ENCODE assay signal across 41 cellular contexts in genomic region chr7:128257458-128257857, GRCh38. TPM values are rescaled to one million over a fixed set of nuclear protein-coding genes. Genes with fewer than 3 reads are reported as not detected.
"Had no signal": no experiment of that assay in that cellular context is flagged by ENCODE, and none has a peak within 500 bp of the region (broad histone marks: within the 10 kb centered on the region; RNA-seq: fewer than 3 reads in every experiment).

No MANE protein-coding gene starts in this region.

- H3K27ac Mint-ChIP-seq: activated CD4-positive, alpha-beta memory T cell treated with anti-CD3 and anti-CD28 coated beads, Interleukin-2, amount 10 ng/mL, durations not matched to agents 7 days and 5 days; activated CD8-positive, alpha-beta memory T cell treated with anti-CD3 and anti-CD28 coated beads, Interleukin-2, amount 10 ng/mL, durations not matched to agents 7 days and 5 days; activated naive CD4-positive, alpha-beta T cell treated with anti-CD3 and anti-CD28 coated beads for 36 hours; activated naive CD4-positive, alpha-beta T cell treated with anti-CD3 and anti-CD28 coated beads, Interleukin-2, amount 50 U/mL, for 72 hours; activated T-cell treated with anti-CD3 and anti-CD28 coated beads, Interleukin-2, amount 50 U/mL, for 72 hours; activated T-helper 17 cell treated with anti-CD3 and anti-CD28 coated beads, Interleukin-2, amount 50 U/mL, for 72 hours; brain had no signal

- H3K4me1 ChIP-seq: Peyer's patch had no signal

- H3K4me3 Mint-ChIP-seq: activated CD4-positive, alpha-beta memory T cell treated with anti-CD3 and anti-CD28 coated beads, Interleukin-2, amount 10 ng/mL, durations not matched to agents 7 days and 5 days; activated CD8-positive, alpha-beta memory T cell treated with anti-CD3 and anti-CD28 coated beads, Interleukin-2, amount 10 ng/mL, durations not matched to agents 7 days and 5 days; activated naive CD4-positive, alpha-beta T cell treated with anti-CD3 and anti-CD28 coated beads for 36 hours; activated T-cell treated with anti-CD3 and anti-CD28 coated beads, Interleukin-2, amount 50 U/mL, for 72 hours; activated T-helper 17 cell treated with anti-CD3 and anti-CD28 coated beads, Interleukin-2, amount 50 U/mL, for 72 hours; brain had no signal

- H3K9me3 Mint-ChIP-seq: activated CD4-positive, alpha-beta memory T cell treated with anti-CD3 and anti-CD28 coated beads, Interleukin-2, amount 10 ng/mL, durations not matched to agents 7 days and 5 days; activated naive CD4-positive, alpha-beta T cell treated with anti-CD3 and anti-CD28 coated beads for 36 hours; activated naive CD4-positive, alpha-beta T cell treated with anti-CD3 and anti-CD28 coated beads, Interleukin-2, amount 50 U/mL, for 72 hours; activated T-cell treated with anti-CD3 and anti-CD28 coated beads, Interleukin-2, amount 50 U/mL, for 72 hours; activated T-helper 17 cell treated with anti-CD3 and anti-CD28 coated beads, Interleukin-2, amount 50 U/mL, for 72 hours had no signal

- H3K4me3 ChIP-seq: K562, MG63, Peyer's patch had no signal

- H3K27me3 ChIP-seq: MG63, Peyer's patch had no signal

- ATAC-seq: activated CD8-positive, alpha-beta memory T cell treated with anti-CD3 and anti-CD28 coated beads, Interleukin-2, amount 10 ng/mL, durations not matched to agents 7 days and 5 days; activated naive CD4-positive, alpha-beta T cell treated with anti-CD3 and anti-CD28 coated beads, Interleukin-2, amount 50 U/mL, for 72 hours; activated T-cell treated with anti-CD3 and anti-CD28 coated beads, Interleukin-2, amount 50 U/mL, for 72 hours; activated T-helper 17 cell treated with anti-CD3 and anti-CD28 coated beads, Interleukin-2, amount 50 U/mL, for 72 hours; K562; PC-3; Right ventricle myocardium inferior; SK-N-SH treated with all-trans-retinoic acid at 6 μM for 48 hours had no signal

- H3K36me3 ChIP-seq: MG63, Peyer's patch, WERI-Rb-1 had no signal

- DNase-seq: activated CD4-positive, alpha-beta memory T cell treated with anti-CD3 and anti-CD28 coated beads, Interleukin-2, amount 10 ng/mL, durations not matched to agents 7 days and 5 days; activated CD4-positive, alpha-beta T cell treated with anti-CD3 and anti-CD28 coated beads for 1 hour; activated CD4-positive, alpha-beta T cell treated with anti-CD3 and anti-CD28 coated beads for 48 hours; activated CD4-positive, CD25-positive, alpha-beta regulatory T cell; activated CD8-positive, alpha-beta memory T cell treated with anti-CD3 and anti-CD28 coated beads for 24 hours; activated CD8-positive, alpha-beta memory T cell treated with anti-CD3 and anti-CD28 coated beads, Interleukin-2, amount 10 ng/mL, durations not matched to agents 7 days and 5 days; activated CD8-positive, alpha-beta memory T cell treated with anti-CD3 and anti-CD28 coated beads, Interleukin-2, amount 50 U/mL, for 48 hours; activated gamma-delta T cell treated with Interleukin-2 at 50 U/mL for 16 hours; activated naive CD4-positive, alpha-beta T cell treated with anti-CD3 and anti-CD28 coated beads for 36 hours; activated T-cell treated with anti-CD3 and anti-CD28 coated beads, Interleukin-2, amount 50 U/mL, for 72 hours; anterior cingulate cortex; caudate nucleus; Karpas-422; MG63; NCI-H1048; NCI-H1105 treated with DMSO at 0.1 percent for 48 hours; NCI-H1436 treated with DMSO at 0.1 percent for 48 hours; NCI-H1694 treated with DMSO at 0.1 percent for 48 hours; NCI-H2029 treated with DMSO at 0.1 percent for 48 hours; NCI-H2107; NCI-H2171; NCI-H510A; NCI-H526; NCI-H748 treated with DMSO at 0.1 percent for 48 hours; NK-92 treated with Interleukin-12 subunit alpha and Interleukin-12 subunit beta, amount 100 ng/mL, for 24 hours; PC-3; Peyer's patch; RPMI8226; SIG-M5; SW 1271; T-helper 1 cell; T-helper 2 cell; T-helper 9 cell; WERI-Rb-1 had no signal

- H3K9me3 ChIP-seq: MG63, Peyer's patch had no signal

- H3K4me1 Mint-ChIP-seq: activated CD4-positive, alpha-beta memory T cell treated with anti-CD3 and anti-CD28 coated beads, Interleukin-2, amount 10 ng/mL, durations not matched to agents 7 days and 5 days; activated T-helper 17 cell treated with anti-CD3 and anti-CD28 coated beads, Interleukin-2, amount 50 U/mL, for 72 hours had no signal

- H3K27ac ChIP-seq: Peyer's patch, WERI-Rb-1 had no signal

- H3K36me3 Mint-ChIP-seq: activated CD8-positive, alpha-beta memory T cell treated with anti-CD3 and anti-CD28 coated beads, Interleukin-2, amount 10 ng/mL, durations not matched to agents 7 days and 5 days; activated naive CD4-positive, alpha-beta T cell treated with anti-CD3 and anti-CD28 coated beads, Interleukin-2, amount 50 U/mL, for 72 hours had no signal

RNA-seq across cellular contexts. Expression of gene LEP, which starts 16.4 kb away (rescaled TPM):
- total RNA-seq: activated CD4-positive, alpha-beta memory T cell treated with anti-CD3 and anti-CD28 coated beads, Interleukin-2, amount 10 ng/mL, durations not matched to agents 7 days and 5 days; activated CD8-positive, alpha-beta memory T cell treated with anti-CD3 and anti-CD28 coated beads, Interleukin-2, amount 10 ng/mL, durations not matched to agents 7 days and 5 days; activated naive CD4-positive, alpha-beta T cell treated with anti-CD3 and anti-CD28 coated beads for 36 hours; activated naive CD4-positive, alpha-beta T cell treated with anti-CD3 and anti-CD28 coated beads, Interleukin-2, amount 50 U/mL, for 72 hours; activated T-cell treated with anti-CD3 and anti-CD28 coated beads, Interleukin-2, amount 50 U/mL, for 72 hours; activated T-helper 17 cell treated with anti-CD3 and anti-CD28 coated beads, Interleukin-2, amount 50 U/mL, for 72 hours; K562; PC-3; SK-MEL-5 had no signal
- polyA plus RNA-seq: K562 had no signal
